In genomic region chr3:66404903-66405700, GRCh38 we compare ENCODE assay signal across 19 cellular contexts.
DNase-seq lines count a peak whose midpoint lies in the region; FAIRE-seq and TF ChIP-seq lines count a peak whose summit lies in the region.
"Had no signal": no experiment of that assay in that cellular context is flagged by ENCODE, and none has a peak within 500 bp of the region (broad histone marks: within the 10 kb centered on the region; RNA-seq: fewer than 3 reads in every experiment).

No MANE protein-coding gene starts in this region.

- no peak for FAIRE-seq in H54 (lab: Jason Lieb, UNC)
- FAIRE-seq: GM12878, keratinocyte had no signal

- H3K36me3 ChIP-seq in osteoblast (ENCODE audit: insufficient read depth, low read length) (no peaks in the 10 kb centered on the region), tibial artery (peaks cover 10 to 66% (median 19%) of the 10 kb centered on the region in 3 donors)

- no peaks in the 10 kb centered on the region for H3K27me3 ChIP-seq in dorsolateral prefrontal cortex
- H3K27me3 ChIP-seq in osteoblast (ENCODE audit: insufficient read depth, low read length) = no peaks in the 10 kb centered on the region
- no peaks in the 10 kb centered on the region for H3K27me3 ChIP-seq in tibial artery

- peaks cover 2% of the 10 kb centered on the region for H4K20me1 ChIP-seq in osteoblast (ENCODE audit: insufficient read depth, low read length)

- no peak overlapping the region for H2AFZ ChIP-seq in osteoblast (ENCODE audit: low read length)

- H3K4me3 ChIP-seq in dorsolateral prefrontal cortex (peak overlapping the region in 9 of 59 donors; percentile 4 to 38 (median 23)), osteoblast (ENCODE audit: insufficient read depth, low read length) (no peak overlapping the region), tibial artery (no peak overlapping the region)
- H3K4me3 ChIP-seq: GM12878 had no signal

- H3K9me3 ChIP-seq in osteoblast (ENCODE audit: low read depth, low read length) (no peaks in the 10 kb centered on the region), tibial artery (no peaks in the 10 kb centered on the region)

- no peak for TF ChIP-seq CTCF in dorsolateral prefrontal cortex (IDR thresholded peaks at IDR 0.05 in 54 of 56, conservative IDR thresholded peaks at IDR 0.05 in 2 of 56; ENCODE audit: low read depth in 1 of 56, partially characterized antibody in 56 of 56)
- no peak for TF ChIP-seq CTCF in osteoblast (IDR thresholded peaks at IDR 0.05; ENCODE audit: extremely low read depth, low read depth, low read length)
- no peak for TF ChIP-seq CTCF in tibial artery (IDR thresholded peaks at IDR 0.05)

- H3K4me1 ChIP-seq in osteoblast (ENCODE audit: insufficient read depth, low read length) = peaks cover 20% of the 10 kb centered on the region
- peaks cover 5 to 93% (median 81%) of the 10 kb centered on the region in 4 donors for H3K4me1 ChIP-seq in tibial artery

- no peak for TF ChIP-seq POLR2A in erythroblast (IDR thresholded peaks at IDR 0.05; ENCODE audit: low read length)
- no peak for TF ChIP-seq POLR2A in H54 (IDR thresholded peaks at IDR 0.05; ENCODE audit: low read depth, low read length)

- no peaks in the 10 kb centered on the region for H3K79me2 ChIP-seq in osteoblast (ENCODE audit: insufficient read depth, low read length)

- H3K27ac ChIP-seq in dorsolateral prefrontal cortex (peak overlapping the region in 58 of 59 donors; percentile 45 to 93 (median 82)), osteoblast (ENCODE audit: low read depth, low read length) (no peak overlapping the region), tibial artery (peak overlapping the region; percentile 69 to 77)
- H3K27ac ChIP-seq: 22Rv1, C4-2B had no signal

- H3K4me2 ChIP-seq in osteoblast (ENCODE audit: insufficient read depth, low read length) = no peak overlapping the region

- DNase-seq in NCI-H82 (lab: John Stamatoyannopoulos, UW) = peak; percentile 65
- no peak for DNase-seq in NCI-H82 treated with DMSO at 0.1 percent for 48 hours (lab: John Stamatoyannopoulos, UW; ENCODE audit: unreplicated experiment)
- peak in 2 of 10 donors; percentile 24 to 40 for DNase-seq in dorsolateral prefrontal cortex
- peak; percentile 74 for DNase-seq in osteoblast (ENCODE audit: insufficient read length, low spot score, missing footprints)
- no peak for DNase-seq in tibial artery
- DNase-seq in erythroblast (lab: John Stamatoyannopoulos, UW) = no peak
- DNase-seq in H54 (ENCODE audit: insufficient read length, low spot score) = no peak
- no peak for DNase-seq in activated T-cell treated with anti-CD3 and anti-CD28 coated beads for 4 hours
- DNase-seq: activated CD8-positive, alpha-beta memory T cell treated with anti-CD3 and anti-CD28 coated beads for 24 hours; GDM1; NCI-H1105; NCI-H2081 treated with DMSO at 0.1 percent for 48 hours; NCI-H69; retina; T-helper 9 cell had no signal

- intact Hi-C loops in dorsolateral prefrontal cortex (cut with DNase I) = loop anchor here (5.0 to 10.0 kb wide), 4 partner anchors 53 to 417 kb away; no protein-coding TSS in a partner anchor
- intact Hi-C loops in tibial artery (cut with DNase I; ENCODE audit: low total_unique reads) = loop anchor here (5.0 kb wide), 2 partner anchors 97 to 417 kb away; partner anchors contain the start of gene LRIG1

Comparison
In these comparisons a context has a peak if more than half of its experiments do, and no peak if none do; other contexts are left out.
1. DNase-seq: peak in NCI-H82 (single experiment) and osteoblast (single experiment); none in NCI-H82 treated with DMSO at 0.1 percent for 48 hours (single experiment), tibial artery (0 of 2), erythroblast (0 of 2), H54 (single experiment) and activated T-cell treated with anti-CD3 and anti-CD28 coated beads for 4 hours (single experiment).